1 cellular context compared by ENCODE assay signal in the genomic region with DNA sequence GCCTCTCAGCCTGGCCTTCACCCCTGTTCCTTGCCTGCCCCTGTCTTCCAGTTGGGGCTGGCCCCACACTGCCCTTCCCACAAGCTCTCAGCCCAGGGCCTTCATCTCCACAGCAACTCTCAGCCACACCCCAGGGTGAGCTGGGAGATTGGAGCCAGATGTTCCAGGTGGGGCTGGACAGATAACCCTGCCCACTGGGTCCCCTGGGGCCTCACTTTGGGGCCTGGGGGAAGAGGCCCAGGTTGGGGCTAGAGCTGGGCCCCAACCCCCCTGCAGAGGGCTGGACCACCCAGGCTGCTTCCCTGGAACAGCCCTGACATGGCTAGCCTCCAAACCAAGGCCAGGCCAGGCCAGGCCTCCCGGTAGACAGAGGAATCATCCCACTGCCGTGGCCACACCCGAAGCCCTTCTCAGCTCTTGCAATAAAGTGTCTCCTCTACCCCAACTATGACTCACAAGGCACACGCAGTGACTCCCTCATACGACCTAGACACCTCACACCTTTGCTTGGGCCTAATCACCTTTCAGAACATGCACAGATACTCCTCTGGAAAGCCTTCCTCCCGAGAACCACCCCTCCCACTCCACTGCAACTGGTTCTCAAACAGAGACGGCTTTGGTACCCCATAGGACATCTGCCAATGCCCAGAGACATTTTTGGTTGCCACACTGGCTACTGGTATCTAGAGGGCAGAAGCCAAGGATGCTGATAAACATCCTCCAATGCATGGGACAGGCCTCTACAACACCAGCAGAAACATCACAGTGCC.
TF ChIP-seq lines count a peak whose summit lies in the region.

No MANE protein-coding gene starts in this region.

TF ChIP-seq in K562, 482 proteins besides CTCF, POLR2A, EP300 and RAD21 (continued from another document and continues in another):
- TF ChIP-seq, protein P1, sequence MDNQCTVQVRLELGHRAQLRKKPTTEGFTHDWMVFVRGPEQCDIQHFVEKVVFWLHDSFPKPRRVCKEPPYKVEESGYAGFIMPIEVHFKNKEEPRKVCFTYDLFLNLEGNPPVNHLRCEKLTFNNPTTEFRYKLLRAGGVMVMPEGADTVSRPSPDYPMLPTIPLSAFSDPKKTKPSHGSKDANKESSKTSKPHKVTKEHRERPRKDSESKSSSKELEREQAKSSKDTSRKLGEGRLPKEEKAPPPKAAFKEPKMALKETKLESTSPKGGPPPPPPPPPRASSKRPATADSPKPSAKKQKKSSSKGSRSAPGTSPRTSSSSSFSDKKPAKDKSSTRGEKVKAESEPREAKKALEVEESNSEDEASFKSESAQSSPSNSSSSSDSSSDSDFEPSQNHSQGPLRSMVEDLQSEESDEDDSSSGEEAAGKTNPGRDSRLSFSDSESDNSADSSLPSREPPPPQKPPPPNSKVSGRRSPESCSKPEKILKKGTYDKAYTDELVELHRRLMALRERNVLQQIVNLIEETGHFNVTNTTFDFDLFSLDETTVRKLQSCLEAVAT (IDR thresholded peaks at IDR 0.05): peak; percentile 20 to 72; a peak in 3 of 4 replicates
- TF ChIP-seq ZNF445 (CRISPR knock-in tag; IDR thresholded peaks at IDR 0.05; ENCODE audit: low read depth): no peak
- TF ChIP-seq, protein P2, sequence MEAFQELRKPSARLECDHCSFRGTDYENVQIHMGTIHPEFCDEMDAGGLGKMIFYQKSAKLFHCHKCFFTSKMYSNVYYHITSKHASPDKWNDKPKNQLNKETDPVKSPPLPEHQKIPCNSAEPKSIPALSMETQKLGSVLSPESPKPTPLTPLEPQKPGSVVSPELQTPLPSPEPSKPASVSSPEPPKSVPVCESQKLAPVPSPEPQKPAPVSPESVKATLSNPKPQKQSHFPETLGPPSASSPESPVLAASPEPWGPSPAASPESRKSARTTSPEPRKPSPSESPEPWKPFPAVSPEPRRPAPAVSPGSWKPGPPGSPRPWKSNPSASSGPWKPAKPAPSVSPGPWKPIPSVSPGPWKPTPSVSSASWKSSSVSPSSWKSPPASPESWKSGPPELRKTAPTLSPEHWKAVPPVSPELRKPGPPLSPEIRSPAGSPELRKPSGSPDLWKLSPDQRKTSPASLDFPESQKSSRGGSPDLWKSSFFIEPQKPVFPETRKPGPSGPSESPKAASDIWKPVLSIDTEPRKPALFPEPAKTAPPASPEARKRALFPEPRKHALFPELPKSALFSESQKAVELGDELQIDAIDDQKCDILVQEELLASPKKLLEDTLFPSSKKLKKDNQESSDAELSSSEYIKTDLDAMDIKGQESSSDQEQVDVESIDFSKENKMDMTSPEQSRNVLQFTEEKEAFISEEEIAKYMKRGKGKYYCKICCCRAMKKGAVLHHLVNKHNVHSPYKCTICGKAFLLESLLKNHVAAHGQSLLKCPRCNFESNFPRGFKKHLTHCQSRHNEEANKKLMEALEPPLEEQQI (IDR thresholded peaks at IDR 0.05): no peak
- peak in 1 of 2 experiments; percentile 87; a peak in 2 of 4 replicates for TF ChIP-seq NONO (IDR thresholded peaks at IDR 0.05; ENCODE audit: low read depth in 2 of 2, low read length in 1 of 2)
- no peak for TF ChIP-seq C11orf30 (IDR thresholded peaks at IDR 0.05; ENCODE audit: low read depth)
- TF ChIP-seq CTBP1 (IDR thresholded peaks at IDR 0.05; ENCODE audit: borderline replicate concordance): peak; percentile 100
- TF ChIP-seq, protein P3, sequence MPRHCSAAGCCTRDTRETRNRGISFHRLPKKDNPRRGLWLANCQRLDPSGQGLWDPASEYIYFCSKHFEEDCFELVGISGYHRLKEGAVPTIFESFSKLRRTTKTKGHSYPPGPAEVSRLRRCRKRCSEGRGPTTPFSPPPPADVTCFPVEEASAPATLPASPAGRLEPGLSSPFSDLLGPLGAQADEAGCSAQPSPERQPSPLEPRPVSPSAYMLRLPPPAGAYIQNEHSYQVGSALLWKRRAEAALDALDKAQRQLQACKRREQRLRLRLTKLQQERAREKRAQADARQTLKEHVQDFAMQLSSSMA (CRISPR knock-in tag; IDR thresholded peaks at IDR 0.05): no peak
- no peak for TF ChIP-seq SNRNP70 (optimal IDR thresholded peaks at IDR 0.05; ENCODE audit: low read depth, low read length)
- TF ChIP-seq, protein P4, sequence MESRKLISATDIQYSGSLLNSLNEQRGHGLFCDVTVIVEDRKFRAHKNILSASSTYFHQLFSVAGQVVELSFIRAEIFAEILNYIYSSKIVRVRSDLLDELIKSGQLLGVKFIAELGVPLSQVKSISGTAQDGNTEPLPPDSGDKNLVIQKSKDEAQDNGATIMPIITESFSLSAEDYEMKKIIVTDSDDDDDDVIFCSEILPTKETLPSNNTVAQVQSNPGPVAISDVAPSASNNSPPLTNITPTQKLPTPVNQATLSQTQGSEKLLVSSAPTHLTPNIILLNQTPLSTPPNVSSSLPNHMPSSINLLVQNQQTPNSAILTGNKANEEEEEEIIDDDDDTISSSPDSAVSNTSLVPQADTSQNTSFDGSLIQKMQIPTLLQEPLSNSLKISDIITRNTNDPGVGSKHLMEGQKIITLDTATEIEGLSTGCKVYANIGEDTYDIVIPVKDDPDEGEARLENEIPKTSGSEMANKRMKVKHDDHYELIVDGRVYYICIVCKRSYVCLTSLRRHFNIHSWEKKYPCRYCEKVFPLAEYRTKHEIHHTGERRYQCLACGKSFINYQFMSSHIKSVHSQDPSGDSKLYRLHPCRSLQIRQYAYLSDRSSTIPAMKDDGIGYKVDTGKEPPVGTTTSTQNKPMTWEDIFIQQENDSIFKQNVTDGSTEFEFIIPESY (CRISPR knock-in tag; IDR thresholded peaks at IDR 0.05): peak; percentile 70
- 0 out of 2 replicates have a peak, but pooled peaks have one; percentile 4 for TF ChIP-seq ZNF584 (CRISPR knock-in tag; IDR thresholded peaks at IDR 0.05; ENCODE audit: low read depth)
- TF ChIP-seq, protein P5, sequence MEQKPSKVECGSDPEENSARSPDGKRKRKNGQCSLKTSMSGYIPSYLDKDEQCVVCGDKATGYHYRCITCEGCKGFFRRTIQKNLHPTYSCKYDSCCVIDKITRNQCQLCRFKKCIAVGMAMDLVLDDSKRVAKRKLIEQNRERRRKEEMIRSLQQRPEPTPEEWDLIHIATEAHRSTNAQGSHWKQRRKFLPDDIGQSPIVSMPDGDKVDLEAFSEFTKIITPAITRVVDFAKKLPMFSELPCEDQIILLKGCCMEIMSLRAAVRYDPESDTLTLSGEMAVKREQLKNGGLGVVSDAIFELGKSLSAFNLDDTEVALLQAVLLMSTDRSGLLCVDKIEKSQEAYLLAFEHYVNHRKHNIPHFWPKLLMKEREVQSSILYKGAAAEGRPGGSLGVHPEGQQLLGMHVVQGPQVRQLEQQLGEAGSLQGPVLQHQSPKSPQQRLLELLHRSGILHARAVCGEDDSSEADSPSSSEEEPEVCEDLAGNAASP (IDR thresholded peaks at IDR 0.05): no peak
- TF ChIP-seq ZC3H4 (CRISPR knock-in tag; IDR thresholded peaks at IDR 0.05; ENCODE audit: borderline replicate concordance): no peak
- TF ChIP-seq ZNF444 (CRISPR knock-in tag; IDR thresholded peaks at IDR 0.05): no peak
- TF ChIP-seq, protein P6, sequence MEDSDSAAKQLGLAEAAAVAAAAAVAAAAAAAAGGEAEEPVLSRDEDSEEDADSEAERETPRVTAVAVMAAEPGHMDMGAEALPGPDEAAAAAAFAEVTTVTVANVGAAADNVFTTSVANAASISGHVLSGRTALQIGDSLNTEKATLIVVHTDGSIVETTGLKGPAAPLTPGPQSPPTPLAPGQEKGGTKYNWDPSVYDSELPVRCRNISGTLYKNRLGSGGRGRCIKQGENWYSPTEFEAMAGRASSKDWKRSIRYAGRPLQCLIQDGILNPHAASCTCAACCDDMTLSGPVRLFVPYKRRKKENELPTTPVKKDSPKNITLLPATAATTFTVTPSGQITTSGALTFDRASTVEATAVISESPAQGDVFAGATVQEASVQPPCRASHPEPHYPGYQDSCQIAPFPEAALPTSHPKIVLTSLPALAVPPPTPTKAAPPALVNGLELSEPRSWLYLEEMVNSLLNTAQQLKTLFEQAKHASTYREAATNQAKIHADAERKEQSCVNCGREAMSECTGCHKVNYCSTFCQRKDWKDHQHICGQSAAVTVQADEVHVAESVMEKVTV (CRISPR knock-in tag; IDR thresholded peaks at IDR 0.05): no peak
- TF ChIP-seq, protein P7, sequence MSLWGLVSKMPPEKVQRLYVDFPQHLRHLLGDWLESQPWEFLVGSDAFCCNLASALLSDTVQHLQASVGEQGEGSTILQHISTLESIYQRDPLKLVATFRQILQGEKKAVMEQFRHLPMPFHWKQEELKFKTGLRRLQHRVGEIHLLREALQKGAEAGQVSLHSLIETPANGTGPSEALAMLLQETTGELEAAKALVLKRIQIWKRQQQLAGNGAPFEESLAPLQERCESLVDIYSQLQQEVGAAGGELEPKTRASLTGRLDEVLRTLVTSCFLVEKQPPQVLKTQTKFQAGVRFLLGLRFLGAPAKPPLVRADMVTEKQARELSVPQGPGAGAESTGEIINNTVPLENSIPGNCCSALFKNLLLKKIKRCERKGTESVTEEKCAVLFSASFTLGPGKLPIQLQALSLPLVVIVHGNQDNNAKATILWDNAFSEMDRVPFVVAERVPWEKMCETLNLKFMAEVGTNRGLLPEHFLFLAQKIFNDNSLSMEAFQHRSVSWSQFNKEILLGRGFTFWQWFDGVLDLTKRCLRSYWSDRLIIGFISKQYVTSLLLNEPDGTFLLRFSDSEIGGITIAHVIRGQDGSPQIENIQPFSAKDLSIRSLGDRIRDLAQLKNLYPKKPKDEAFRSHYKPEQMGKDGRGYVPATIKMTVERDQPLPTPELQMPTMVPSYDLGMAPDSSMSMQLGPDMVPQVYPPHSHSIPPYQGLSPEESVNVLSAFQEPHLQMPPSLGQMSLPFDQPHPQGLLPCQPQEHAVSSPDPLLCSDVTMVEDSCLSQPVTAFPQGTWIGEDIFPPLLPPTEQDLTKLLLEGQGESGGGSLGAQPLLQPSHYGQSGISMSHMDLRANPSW (CRISPR knock-in tag; IDR thresholded peaks at IDR 0.05): no peak; the same call in 1 of the 2 replicates
- TF ChIP-seq SREBF1 (IDR thresholded peaks at IDR 0.05; ENCODE audit: borderline replicate concordance, low read depth, low read length): no peak
- peak; percentile 100 for TF ChIP-seq ZBTB7A (IDR thresholded peaks at IDR 0.05; ENCODE audit: borderline replicate concordance, control insufficient read depth, low read depth, low read length)
- TF ChIP-seq, protein P8, sequence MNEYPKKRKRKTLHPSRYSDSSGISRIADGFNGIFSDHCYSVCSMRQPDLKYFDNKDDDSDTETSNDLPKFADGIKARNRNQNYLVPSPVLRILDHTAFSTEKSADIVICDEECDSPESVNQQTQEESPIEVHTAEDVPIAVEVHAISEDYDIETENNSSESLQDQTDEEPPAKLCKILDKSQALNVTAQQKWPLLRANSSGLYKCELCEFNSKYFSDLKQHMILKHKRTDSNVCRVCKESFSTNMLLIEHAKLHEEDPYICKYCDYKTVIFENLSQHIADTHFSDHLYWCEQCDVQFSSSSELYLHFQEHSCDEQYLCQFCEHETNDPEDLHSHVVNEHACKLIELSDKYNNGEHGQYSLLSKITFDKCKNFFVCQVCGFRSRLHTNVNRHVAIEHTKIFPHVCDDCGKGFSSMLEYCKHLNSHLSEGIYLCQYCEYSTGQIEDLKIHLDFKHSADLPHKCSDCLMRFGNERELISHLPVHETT (CRISPR knock-in tag; conservative IDR thresholded peaks at IDR 0.05 in 1 of 2, IDR thresholded peaks at IDR 0.05 in 1 of 2): peak in 1 of 2 experiments; percentile 55; a peak in 1 of 4 replicates
- TF ChIP-seq PHF8 (IDR thresholded peaks at IDR 0.05; ENCODE audit: borderline replicate concordance, low read length): no peak; the same call in 1 of the 2 replicates
- TF ChIP-seq, protein P9, sequence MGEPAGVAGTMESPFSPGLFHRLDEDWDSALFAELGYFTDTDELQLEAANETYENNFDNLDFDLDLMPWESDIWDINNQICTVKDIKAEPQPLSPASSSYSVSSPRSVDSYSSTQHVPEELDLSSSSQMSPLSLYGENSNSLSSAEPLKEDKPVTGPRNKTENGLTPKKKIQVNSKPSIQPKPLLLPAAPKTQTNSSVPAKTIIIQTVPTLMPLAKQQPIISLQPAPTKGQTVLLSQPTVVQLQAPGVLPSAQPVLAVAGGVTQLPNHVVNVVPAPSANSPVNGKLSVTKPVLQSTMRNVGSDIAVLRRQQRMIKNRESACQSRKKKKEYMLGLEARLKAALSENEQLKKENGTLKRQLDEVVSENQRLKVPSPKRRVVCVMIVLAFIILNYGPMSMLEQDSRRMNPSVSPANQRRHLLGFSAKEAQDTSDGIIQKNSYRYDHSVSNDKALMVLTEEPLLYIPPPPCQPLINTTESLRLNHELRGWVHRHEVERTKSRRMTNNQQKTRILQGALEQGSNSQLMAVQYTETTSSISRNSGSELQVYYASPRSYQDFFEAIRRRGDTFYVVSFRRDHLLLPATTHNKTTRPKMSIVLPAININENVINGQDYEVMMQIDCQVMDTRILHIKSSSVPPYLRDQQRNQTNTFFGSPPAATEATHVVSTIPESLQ (CRISPR knock-in tag; IDR thresholded peaks at IDR 0.05): 0 out of 2 replicates have a peak, but pooled peaks have one; percentile 27
- TF ChIP-seq ZNF165 (CRISPR knock-in tag; IDR thresholded peaks at IDR 0.05; ENCODE audit: borderline replicate concordance): no peak
- TF ChIP-seq, protein P10, sequence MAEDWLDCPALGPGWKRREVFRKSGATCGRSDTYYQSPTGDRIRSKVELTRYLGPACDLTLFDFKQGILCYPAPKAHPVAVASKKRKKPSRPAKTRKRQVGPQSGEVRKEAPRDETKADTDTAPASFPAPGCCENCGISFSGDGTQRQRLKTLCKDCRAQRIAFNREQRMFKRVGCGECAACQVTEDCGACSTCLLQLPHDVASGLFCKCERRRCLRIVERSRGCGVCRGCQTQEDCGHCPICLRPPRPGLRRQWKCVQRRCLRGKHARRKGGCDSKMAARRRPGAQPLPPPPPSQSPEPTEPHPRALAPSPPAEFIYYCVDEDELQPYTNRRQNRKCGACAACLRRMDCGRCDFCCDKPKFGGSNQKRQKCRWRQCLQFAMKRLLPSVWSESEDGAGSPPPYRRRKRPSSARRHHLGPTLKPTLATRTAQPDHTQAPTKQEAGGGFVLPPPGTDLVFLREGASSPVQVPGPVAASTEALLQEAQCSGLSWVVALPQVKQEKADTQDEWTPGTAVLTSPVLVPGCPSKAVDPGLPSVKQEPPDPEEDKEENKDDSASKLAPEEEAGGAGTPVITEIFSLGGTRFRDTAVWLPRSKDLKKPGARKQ (CRISPR knock-in tag; IDR thresholded peaks at IDR 0.05): no peak
- TF ChIP-seq TCFL5 (CRISPR knock-in tag; conservative IDR thresholded peaks at IDR 0.05): no peak
- peak; percentile 56 for TF ChIP-seq EGR1 (conservative IDR thresholded peaks at IDR 0.05)
- no peak for TF ChIP-seq BRD9 (IDR thresholded peaks at IDR 0.05; ENCODE audit: low read depth, partially characterized antibody)
- no peak for TF ChIP-seq XRCC4 (IDR thresholded peaks at IDR 0.05; ENCODE audit: extremely low read depth, insufficient read depth, insufficient read length)
- TF ChIP-seq, protein P11, sequence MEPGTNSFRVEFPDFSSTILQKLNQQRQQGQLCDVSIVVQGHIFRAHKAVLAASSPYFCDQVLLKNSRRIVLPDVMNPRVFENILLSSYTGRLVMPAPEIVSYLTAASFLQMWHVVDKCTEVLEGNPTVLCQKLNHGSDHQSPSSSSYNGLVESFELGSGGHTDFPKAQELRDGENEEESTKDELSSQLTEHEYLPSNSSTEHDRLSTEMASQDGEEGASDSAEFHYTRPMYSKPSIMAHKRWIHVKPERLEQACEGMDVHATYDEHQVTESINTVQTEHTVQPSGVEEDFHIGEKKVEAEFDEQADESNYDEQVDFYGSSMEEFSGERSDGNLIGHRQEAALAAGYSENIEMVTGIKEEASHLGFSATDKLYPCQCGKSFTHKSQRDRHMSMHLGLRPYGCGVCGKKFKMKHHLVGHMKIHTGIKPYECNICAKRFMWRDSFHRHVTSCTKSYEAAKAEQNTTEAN (CRISPR knock-in tag; IDR thresholded peaks at IDR 0.05): no peak
- TF ChIP-seq, protein P12, sequence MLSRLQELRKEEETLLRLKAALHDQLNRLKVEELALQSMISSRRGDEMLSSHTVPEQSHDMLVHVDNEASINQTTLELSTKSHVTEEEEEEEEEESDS (CRISPR knock-in tag; IDR thresholded peaks at IDR 0.05): no peak
- TF ChIP-seq, protein P13, sequence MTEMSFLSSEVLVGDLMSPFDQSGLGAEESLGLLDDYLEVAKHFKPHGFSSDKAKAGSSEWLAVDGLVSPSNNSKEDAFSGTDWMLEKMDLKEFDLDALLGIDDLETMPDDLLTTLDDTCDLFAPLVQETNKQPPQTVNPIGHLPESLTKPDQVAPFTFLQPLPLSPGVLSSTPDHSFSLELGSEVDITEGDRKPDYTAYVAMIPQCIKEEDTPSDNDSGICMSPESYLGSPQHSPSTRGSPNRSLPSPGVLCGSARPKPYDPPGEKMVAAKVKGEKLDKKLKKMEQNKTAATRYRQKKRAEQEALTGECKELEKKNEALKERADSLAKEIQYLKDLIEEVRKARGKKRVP (CRISPR knock-in tag; IDR thresholded peaks at IDR 0.05): no peak
